1 cellular context compared by ENCODE assay signal in the genomic region with DNA sequence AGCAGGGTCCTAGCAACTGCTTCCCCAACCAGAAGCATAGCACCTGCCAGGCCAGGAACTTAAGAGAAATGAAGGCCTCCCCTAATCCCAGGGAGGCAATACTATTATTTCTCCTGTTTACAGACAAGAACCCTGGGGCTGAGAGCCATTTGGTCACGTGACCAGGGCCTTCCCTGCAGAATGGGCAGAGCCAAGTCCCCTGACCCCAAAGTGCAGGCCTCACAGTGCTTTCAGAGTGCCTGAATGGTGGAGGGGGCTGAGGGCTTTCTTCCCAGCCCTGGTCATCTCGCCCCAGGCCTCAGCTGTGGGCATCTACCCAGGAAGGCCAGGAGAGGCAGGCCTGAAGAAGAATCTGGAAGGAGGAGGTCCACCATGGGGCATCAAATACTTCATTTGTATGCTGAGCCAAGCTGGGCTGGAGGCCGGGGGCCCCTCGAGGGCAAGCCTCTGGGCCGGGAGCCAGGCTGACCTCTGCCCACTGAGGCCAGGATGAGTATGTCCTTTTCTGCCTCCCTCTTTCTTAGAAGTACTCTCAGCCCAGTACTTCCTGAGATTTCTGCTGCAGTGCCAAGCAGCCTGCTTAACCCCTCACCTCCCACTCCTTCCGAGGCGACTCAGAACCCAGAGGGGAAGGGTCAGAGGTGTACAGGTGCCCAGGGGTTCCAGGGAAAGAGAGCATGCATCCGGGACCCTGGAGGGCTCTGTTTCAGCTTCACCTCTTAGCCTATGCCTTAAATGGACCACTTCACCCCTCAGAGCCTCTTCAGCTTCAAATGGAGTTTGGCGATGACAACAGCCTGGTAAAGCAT.
A peak's percentile ranks its signal among the peaks of the same experiment; 100 is the strongest.
TF ChIP-seq lines count a peak whose summit lies in the region.

No MANE protein-coding gene starts in this region.

TF ChIP-seq in H1, 55 proteins besides CTCF, POLR2A, EP300 and RAD21:
- TF ChIP-seq, protein P1, sequence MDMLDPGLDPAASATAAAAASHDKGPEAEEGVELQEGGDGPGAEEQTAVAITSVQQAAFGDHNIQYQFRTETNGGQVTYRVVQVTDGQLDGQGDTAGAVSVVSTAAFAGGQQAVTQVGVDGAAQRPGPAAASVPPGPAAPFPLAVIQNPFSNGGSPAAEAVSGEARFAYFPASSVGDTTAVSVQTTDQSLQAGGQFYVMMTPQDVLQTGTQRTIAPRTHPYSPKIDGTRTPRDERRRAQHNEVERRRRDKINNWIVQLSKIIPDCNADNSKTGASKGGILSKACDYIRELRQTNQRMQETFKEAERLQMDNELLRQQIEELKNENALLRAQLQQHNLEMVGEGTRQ (IDR thresholded peaks at IDR 0.05; ENCODE audit: low read length) = peak; percentile 41; the same call in 1 of the 2 replicates
- TF ChIP-seq SUZ12 (IDR thresholded peaks at IDR 0.05; ENCODE audit: low read length) (no peak), KDM5A (IDR thresholded peaks at IDR 0.05; ENCODE audit: low read length) (no peak), KDM4A (IDR thresholded peaks at IDR 0.05; ENCODE audit: low read depth, low read length, severe bottlenecking) (no peak), GABPA (IDR thresholded peaks at IDR 0.05; ENCODE audit: borderline replicate concordance, insufficient read depth, low read length) (no peak), SP4 (IDR thresholded peaks at IDR 0.05; ENCODE audit: low read length) (no peak), SRF (IDR thresholded peaks at IDR 0.05; ENCODE audit: low read depth, low read length) (no peak)
- TF ChIP-seq, protein P2, sequence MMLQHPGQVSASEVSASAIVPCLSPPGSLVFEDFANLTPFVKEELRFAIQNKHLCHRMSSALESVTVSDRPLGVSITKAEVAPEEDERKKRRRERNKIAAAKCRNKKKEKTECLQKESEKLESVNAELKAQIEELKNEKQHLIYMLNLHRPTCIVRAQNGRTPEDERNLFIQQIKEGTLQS (IDR thresholded peaks at IDR 0.05; ENCODE audit: insufficient read depth, low read depth, low read length) = no peak
TF ChIP-seq in H1: peak in this region for 1.
